ENCODE assay signal across 37 cellular contexts in the genomic region with DNA sequence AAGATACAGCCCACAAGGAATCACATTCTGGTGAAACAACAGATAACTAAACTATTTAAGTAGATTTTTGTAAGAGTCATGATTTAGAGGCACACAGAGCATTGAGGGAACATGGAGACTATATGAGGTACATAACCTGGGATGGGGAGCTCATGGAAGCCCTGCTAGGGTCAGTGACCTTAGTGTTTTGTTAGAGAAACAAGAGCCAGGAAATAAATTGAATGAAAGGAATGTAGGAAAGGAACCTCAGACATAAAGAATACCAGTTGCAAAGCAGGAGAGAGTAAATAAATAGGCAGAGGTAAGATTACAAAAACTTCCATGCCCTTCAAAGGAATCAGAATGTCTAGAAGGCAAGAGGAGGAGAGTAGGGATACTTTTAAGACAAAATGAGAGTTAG.
"Had no signal": no experiment of that assay in that cellular context is flagged by ENCODE, and none has a peak within 500 bp of the region (broad histone marks: within the 10 kb centered on the region; RNA-seq: fewer than 3 reads in every experiment).

No MANE protein-coding gene starts in this region.

- H3K36me3 Mint-ChIP-seq: activated CD4-positive, alpha-beta memory T cell treated with anti-CD3 and anti-CD28 coated beads for 36 hours; activated CD8-positive, alpha-beta memory T cell treated with anti-CD3 and anti-CD28 coated beads, Interleukin-2, amount 10 ng/mL, durations not matched to agents 7 days and 5 days; activated naive CD4-positive, alpha-beta T cell treated with anti-CD3 and anti-CD28 coated beads, Interleukin-2, amount 50 U/mL, for 24 hours; activated naive CD8-positive, alpha-beta T cell treated with anti-CD3 and anti-CD28 coated beads for 36 hours had no signal

- ATAC-seq: activated CD4-positive, alpha-beta T cell treated with anti-CD3 and anti-CD28 coated beads for 36 hours; activated CD8-positive, alpha-beta memory T cell treated with anti-CD3 and anti-CD28 coated beads, Interleukin-2, amount 10 ng/mL, durations not matched to agents 7 days and 5 days; activated CD8-positive, alpha-beta T cell treated with anti-CD3 and anti-CD28 coated beads, Interleukin-2, amount 10 ng/mL, durations not matched to agents 7 days and 5 days; activated naive CD8-positive, alpha-beta T cell treated with anti-CD3 and anti-CD28 coated beads, Interleukin-2, amount 50 U/mL, for 24 hours; body of pancreas; effector memory CD8-positive, alpha-beta T cell; foreskin keratinocyte; gastrocnemius medialis; T-helper 17 cell had no signal

- H3K36me3 ChIP-seq: adrenal gland, esophagus muscularis mucosa, gastrocnemius medialis, WERI-Rb-1 had no signal

- DNase-seq: activated CD4-positive, alpha-beta memory T cell treated with anti-CD3 and anti-CD28 coated beads for 36 hours; activated CD4-positive, alpha-beta T cell treated with anti-CD3 and anti-CD28 coated beads for 36 hours; activated CD4-positive, alpha-beta T cell treated with anti-CD3 and anti-CD28 coated beads, Interleukin-2, amount 10 ng/mL, durations not matched to agents 24 days and 14 days; activated CD4-positive, CD25-positive, alpha-beta regulatory T cell; activated CD4-positive, CD25-positive, alpha-beta regulatory T cell treated with anti-CD3 and anti-CD28 coated beads, Interleukin-2, amount 50 U/mL, for 72 hours; activated CD8-positive, alpha-beta memory T cell treated with anti-CD3 and anti-CD28 coated beads, Interleukin-2, amount 10 ng/mL, durations not matched to agents 7 days and 5 days; activated CD8-positive, alpha-beta memory T cell treated with anti-CD3 and anti-CD28 coated beads, Interleukin-2, amount 50 U/mL, for 4 hours; activated CD8-positive, alpha-beta T cell treated with anti-CD3 and anti-CD28 coated beads, Interleukin-2, amount 10 ng/mL, durations not matched to agents 7 days and 5 days; activated effector memory CD4-positive, alpha-beta T cell treated with anti-CD3 and anti-CD28 coated beads, Interleukin-2, amount 50 U/mL, for 16 hours; activated naive CD4-positive, alpha-beta T cell treated with anti-CD3 and anti-CD28 coated beads for 36 hours; activated naive CD8-positive, alpha-beta T cell treated with anti-CD3 and anti-CD28 coated beads for 36 hours; activated naive CD8-positive, alpha-beta T cell treated with anti-CD3 and anti-CD28 coated beads, Interleukin-2, amount 50 U/mL, for 24 hours; activated T-cell treated with anti-CD3 and anti-CD28 coated beads, Interleukin-2, amount 50 U/mL, for 1 hour; activated T-cell treated with anti-CD3 and anti-CD28 coated beads, Interleukin-2, amount 50 U/mL, for 48 hours; adrenal gland; amygdala; aorta; body of pancreas; caudate nucleus; cortex of kidney; dermis blood vessel endothelial cell; effector CD4-positive, alpha-beta T cell; effector memory CD8-positive, alpha-beta T cell; erythroblast; foreskin keratinocyte; gastrocnemius medialis; glutamatergic neuron; T-helper 1 cell; T-helper 17 cell; T1000; WERI-Rb-1 had no signal

- H3K27ac Mint-ChIP-seq: activated CD4-positive, alpha-beta memory T cell treated with anti-CD3 and anti-CD28 coated beads for 36 hours; activated CD4-positive, alpha-beta T cell treated with anti-CD3 and anti-CD28 coated beads for 36 hours; activated CD4-positive, alpha-beta T cell treated with anti-CD3 and anti-CD28 coated beads, Interleukin-2, amount 10 ng/mL, durations not matched to agents 24 days and 14 days; activated CD8-positive, alpha-beta memory T cell treated with anti-CD3 and anti-CD28 coated beads, Interleukin-2, amount 10 ng/mL, durations not matched to agents 7 days and 5 days; activated CD8-positive, alpha-beta T cell treated with anti-CD3 and anti-CD28 coated beads, Interleukin-2, amount 10 ng/mL, durations not matched to agents 7 days and 5 days; activated naive CD4-positive, alpha-beta T cell treated with anti-CD3 and anti-CD28 coated beads for 36 hours; activated naive CD4-positive, alpha-beta T cell treated with anti-CD3 and anti-CD28 coated beads, Interleukin-2, amount 50 U/mL, for 24 hours; activated naive CD8-positive, alpha-beta T cell treated with anti-CD3 and anti-CD28 coated beads for 36 hours; activated naive CD8-positive, alpha-beta T cell treated with anti-CD3 and anti-CD28 coated beads, Interleukin-2, amount 50 U/mL, for 24 hours; activated T-helper 1 cell treated with anti-CD3 and anti-CD28 coated beads, Interleukin-12 subunit alpha, Interleukin-12 subunit beta, Interleukin-2, Interleukin-4 antibody, amounts not matched to agents 30 ng/mL and 10 ng/mL and 1 ng/mL, durations not matched to agents 14 hours and 24 hours and 36 hours; activated T-helper 2 cell treated with anti-CD3 and anti-CD28 coated beads, Interferon-gamma antibody, Interleukin-2, Interleukin-4, amounts not matched to agents 10 μg/mL and 5 μg/mL and 100 μg/mL, durations not matched to agents 14 hours and 24 hours and 36 hours; effector memory CD8-positive, alpha-beta T cell; T-helper 17 cell; T-helper 2 cell treated with Interferon-gamma antibody and Interleukin-4, amounts not matched to agents 5 μg/mL and 100 μg/mL, for 36 hours had no signal

- H3K4me3 Mint-ChIP-seq: activated CD4-positive, alpha-beta memory T cell treated with anti-CD3 and anti-CD28 coated beads for 36 hours; activated CD4-positive, alpha-beta T cell treated with anti-CD3 and anti-CD28 coated beads for 36 hours; activated CD4-positive, alpha-beta T cell treated with anti-CD3 and anti-CD28 coated beads, Interleukin-2, amount 10 ng/mL, durations not matched to agents 24 days and 14 days; activated CD8-positive, alpha-beta memory T cell treated with anti-CD3 and anti-CD28 coated beads, Interleukin-2, amount 10 ng/mL, durations not matched to agents 7 days and 5 days; activated CD8-positive, alpha-beta T cell treated with anti-CD3 and anti-CD28 coated beads, Interleukin-2, amount 10 ng/mL, durations not matched to agents 7 days and 5 days; activated naive CD4-positive, alpha-beta T cell treated with anti-CD3 and anti-CD28 coated beads for 36 hours; activated naive CD4-positive, alpha-beta T cell treated with anti-CD3 and anti-CD28 coated beads, Interleukin-2, amount 50 U/mL, for 24 hours; activated naive CD8-positive, alpha-beta T cell treated with anti-CD3 and anti-CD28 coated beads for 36 hours; activated naive CD8-positive, alpha-beta T cell treated with anti-CD3 and anti-CD28 coated beads, Interleukin-2, amount 50 U/mL, for 24 hours; activated T-helper 1 cell treated with anti-CD3 and anti-CD28 coated beads, Interleukin-12 subunit alpha, Interleukin-12 subunit beta, Interleukin-2, Interleukin-4 antibody, amounts not matched to agents 30 ng/mL and 10 ng/mL and 1 ng/mL, durations not matched to agents 14 hours and 24 hours and 36 hours; effector memory CD8-positive, alpha-beta T cell; T-helper 17 cell; T-helper 2 cell treated with Interferon-gamma antibody and Interleukin-4, amounts not matched to agents 5 μg/mL and 100 μg/mL, for 36 hours had no signal

- FAIRE-seq: colon had no signal

- H3K4me1 ChIP-seq: adrenal gland, body of pancreas, esophagus muscularis mucosa, foreskin keratinocyte, gastrocnemius medialis had no signal

- H3K27me3 ChIP-seq: adrenal gland, body of pancreas, esophagus muscularis mucosa, foreskin keratinocyte, gastrocnemius medialis had no signal

- H3K27me3 Mint-ChIP-seq: activated CD4-positive, alpha-beta memory T cell treated with anti-CD3 and anti-CD28 coated beads for 36 hours; activated CD4-positive, alpha-beta T cell treated with anti-CD3 and anti-CD28 coated beads for 36 hours; activated CD4-positive, alpha-beta T cell treated with anti-CD3 and anti-CD28 coated beads, Interleukin-2, amount 10 ng/mL, durations not matched to agents 24 days and 14 days; activated CD8-positive, alpha-beta memory T cell treated with anti-CD3 and anti-CD28 coated beads, Interleukin-2, amount 10 ng/mL, durations not matched to agents 7 days and 5 days; activated naive CD4-positive, alpha-beta T cell treated with anti-CD3 and anti-CD28 coated beads, Interleukin-2, amount 50 U/mL, for 24 hours; activated naive CD8-positive, alpha-beta T cell treated with anti-CD3 and anti-CD28 coated beads for 36 hours; activated naive CD8-positive, alpha-beta T cell treated with anti-CD3 and anti-CD28 coated beads, Interleukin-2, amount 50 U/mL, for 24 hours; effector memory CD8-positive, alpha-beta T cell; T-helper 17 cell had no signal

- H3K9me3 ChIP-seq: adrenal gland, body of pancreas, esophagus muscularis mucosa, gastrocnemius medialis had no signal

- H3K27ac ChIP-seq: adrenal gland, body of pancreas, esophagus muscularis mucosa, foreskin keratinocyte, gastrocnemius medialis, WERI-Rb-1 had no signal

- H3K4me1 Mint-ChIP-seq: activated CD4-positive, alpha-beta T cell treated with anti-CD3 and anti-CD28 coated beads for 36 hours; activated CD4-positive, alpha-beta T cell treated with anti-CD3 and anti-CD28 coated beads, Interleukin-2, amount 10 ng/mL, durations not matched to agents 24 days and 14 days; activated CD8-positive, alpha-beta memory T cell treated with anti-CD3 and anti-CD28 coated beads, Interleukin-2, amount 10 ng/mL, durations not matched to agents 7 days and 5 days; activated naive CD4-positive, alpha-beta T cell treated with anti-CD3 and anti-CD28 coated beads, Interleukin-2, amount 50 U/mL, for 24 hours; activated naive CD8-positive, alpha-beta T cell treated with anti-CD3 and anti-CD28 coated beads for 36 hours; activated naive CD8-positive, alpha-beta T cell treated with anti-CD3 and anti-CD28 coated beads, Interleukin-2, amount 50 U/mL, for 24 hours; T-helper 17 cell had no signal

- H3K4me3 ChIP-seq: adrenal gland, body of pancreas, esophagus muscularis mucosa, gastrocnemius medialis had no signal
